ENCODE assay signal across 1 cellular context in genomic region chr14:34722723-34723545, GRCh38.
TF ChIP-seq lines count a peak whose summit lies in the region.

No MANE protein-coding gene starts in this region.

TF ChIP-seq in HepG2, 621 proteins besides CTCF, POLR2A, EP300 and RAD21 (continued from another document and continues in another):
- TF ChIP-seq, protein P1, sequence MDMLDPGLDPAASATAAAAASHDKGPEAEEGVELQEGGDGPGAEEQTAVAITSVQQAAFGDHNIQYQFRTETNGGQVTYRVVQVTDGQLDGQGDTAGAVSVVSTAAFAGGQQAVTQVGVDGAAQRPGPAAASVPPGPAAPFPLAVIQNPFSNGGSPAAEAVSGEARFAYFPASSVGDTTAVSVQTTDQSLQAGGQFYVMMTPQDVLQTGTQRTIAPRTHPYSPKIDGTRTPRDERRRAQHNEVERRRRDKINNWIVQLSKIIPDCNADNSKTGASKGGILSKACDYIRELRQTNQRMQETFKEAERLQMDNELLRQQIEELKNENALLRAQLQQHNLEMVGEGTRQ (IDR thresholded peaks at IDR 0.05; ENCODE audit: low read depth, low read length) = no peak
- TF ChIP-seq, protein P1 (CRISPR knock-in tag; IDR thresholded peaks at IDR 0.05; ENCODE audit: borderline replicate concordance) = no peak
- TF ChIP-seq FOXK1 (CRISPR knock-in tag; IDR thresholded peaks at IDR 0.05; ENCODE audit: borderline replicate concordance, low read depth) (no peak), ZNF350 (CRISPR knock-in tag; IDR thresholded peaks at IDR 0.05; ENCODE audit: borderline replicate concordance, low read depth) (no peak), ZNF512 (CRISPR knock-in tag; IDR thresholded peaks at IDR 0.05) (no peak), TEAD3 (CRISPR knock-in tag; optimal IDR thresholded peaks at IDR 0.05; ENCODE audit: borderline replicate concordance) (peak; percentile 48), ZNF10 (CRISPR knock-in tag; IDR thresholded peaks at IDR 0.05; ENCODE audit: borderline replicate concordance, low read depth) (no peak), ZNF274 (CRISPR knock-in tag; IDR thresholded peaks at IDR 0.05) (no peak; the same call in 1 of the 2 replicates), ZBTB10 (CRISPR knock-in tag; IDR thresholded peaks at IDR 0.05; ENCODE audit: borderline replicate concordance) (peak; percentile 66; the same call in 1 of the 2 replicates), ZNF747 (CRISPR knock-in tag; IDR thresholded peaks at IDR 0.05; ENCODE audit: borderline replicate concordance) (no peak), ZNF616 (CRISPR knock-in tag; IDR thresholded peaks at IDR 0.05; ENCODE audit: low read depth) (no peak), NFE2 (CRISPR knock-in tag; IDR thresholded peaks at IDR 0.05) (no peak), ATF7-NPFF (CRISPR knock-in tag; IDR thresholded peaks at IDR 0.05; ENCODE audit: low read depth) (no peak), MYPOP (CRISPR knock-in tag; IDR thresholded peaks at IDR 0.05) (0 out of 2 replicates have a peak, but pooled peaks have one; percentile 39), SATB2 (CRISPR knock-in tag; IDR thresholded peaks at IDR 0.05) (no peak), FOXJ3 (CRISPR knock-in tag; IDR thresholded peaks at IDR 0.05; ENCODE audit: borderline replicate concordance) (no peak), ATRX (CRISPR knock-in tag; IDR thresholded peaks at IDR 0.05; ENCODE audit: borderline replicate concordance) (no peak), ZNF552 (CRISPR knock-in tag; IDR thresholded peaks at IDR 0.05; ENCODE audit: borderline replicate concordance) (no peak), ZNF713 (CRISPR knock-in tag; IDR thresholded peaks at IDR 0.05) (no peak), ZNF484 (CRISPR knock-in tag; IDR thresholded peaks at IDR 0.05; ENCODE audit: borderline replicate concordance, low read depth) (no peak), ZNF180 (CRISPR knock-in tag; IDR thresholded peaks at IDR 0.05; ENCODE audit: borderline replicate concordance, low read depth) (no peak), ZSCAN30 (CRISPR knock-in tag; IDR thresholded peaks at IDR 0.05) (no peak), ZNF883 (CRISPR knock-in tag; IDR thresholded peaks at IDR 0.05; ENCODE audit: not compliant biosample characterization) (peak; percentile 16)
- TF ChIP-seq, protein P2, sequence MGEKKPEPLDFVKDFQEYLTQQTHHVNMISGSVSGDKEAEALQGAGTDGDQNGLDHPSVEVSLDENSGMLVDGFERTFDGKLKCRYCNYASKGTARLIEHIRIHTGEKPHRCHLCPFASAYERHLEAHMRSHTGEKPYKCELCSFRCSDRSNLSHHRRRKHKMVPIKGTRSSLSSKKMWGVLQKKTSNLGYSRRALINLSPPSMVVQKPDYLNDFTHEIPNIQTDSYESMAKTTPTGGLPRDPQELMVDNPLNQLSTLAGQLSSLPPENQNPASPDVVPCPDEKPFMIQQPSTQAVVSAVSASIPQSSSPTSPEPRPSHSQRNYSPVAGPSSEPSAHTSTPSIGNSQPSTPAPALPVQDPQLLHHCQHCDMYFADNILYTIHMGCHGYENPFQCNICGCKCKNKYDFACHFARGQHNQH (CRISPR knock-in tag; IDR thresholded peaks at IDR 0.05) = no peak
- TF ChIP-seq, protein P3, sequence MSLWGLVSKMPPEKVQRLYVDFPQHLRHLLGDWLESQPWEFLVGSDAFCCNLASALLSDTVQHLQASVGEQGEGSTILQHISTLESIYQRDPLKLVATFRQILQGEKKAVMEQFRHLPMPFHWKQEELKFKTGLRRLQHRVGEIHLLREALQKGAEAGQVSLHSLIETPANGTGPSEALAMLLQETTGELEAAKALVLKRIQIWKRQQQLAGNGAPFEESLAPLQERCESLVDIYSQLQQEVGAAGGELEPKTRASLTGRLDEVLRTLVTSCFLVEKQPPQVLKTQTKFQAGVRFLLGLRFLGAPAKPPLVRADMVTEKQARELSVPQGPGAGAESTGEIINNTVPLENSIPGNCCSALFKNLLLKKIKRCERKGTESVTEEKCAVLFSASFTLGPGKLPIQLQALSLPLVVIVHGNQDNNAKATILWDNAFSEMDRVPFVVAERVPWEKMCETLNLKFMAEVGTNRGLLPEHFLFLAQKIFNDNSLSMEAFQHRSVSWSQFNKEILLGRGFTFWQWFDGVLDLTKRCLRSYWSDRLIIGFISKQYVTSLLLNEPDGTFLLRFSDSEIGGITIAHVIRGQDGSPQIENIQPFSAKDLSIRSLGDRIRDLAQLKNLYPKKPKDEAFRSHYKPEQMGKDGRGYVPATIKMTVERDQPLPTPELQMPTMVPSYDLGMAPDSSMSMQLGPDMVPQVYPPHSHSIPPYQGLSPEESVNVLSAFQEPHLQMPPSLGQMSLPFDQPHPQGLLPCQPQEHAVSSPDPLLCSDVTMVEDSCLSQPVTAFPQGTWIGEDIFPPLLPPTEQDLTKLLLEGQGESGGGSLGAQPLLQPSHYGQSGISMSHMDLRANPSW (CRISPR knock-in tag; IDR thresholded peaks at IDR 0.05; ENCODE audit: borderline replicate concordance) = no peak
- TF ChIP-seq, protein P4, sequence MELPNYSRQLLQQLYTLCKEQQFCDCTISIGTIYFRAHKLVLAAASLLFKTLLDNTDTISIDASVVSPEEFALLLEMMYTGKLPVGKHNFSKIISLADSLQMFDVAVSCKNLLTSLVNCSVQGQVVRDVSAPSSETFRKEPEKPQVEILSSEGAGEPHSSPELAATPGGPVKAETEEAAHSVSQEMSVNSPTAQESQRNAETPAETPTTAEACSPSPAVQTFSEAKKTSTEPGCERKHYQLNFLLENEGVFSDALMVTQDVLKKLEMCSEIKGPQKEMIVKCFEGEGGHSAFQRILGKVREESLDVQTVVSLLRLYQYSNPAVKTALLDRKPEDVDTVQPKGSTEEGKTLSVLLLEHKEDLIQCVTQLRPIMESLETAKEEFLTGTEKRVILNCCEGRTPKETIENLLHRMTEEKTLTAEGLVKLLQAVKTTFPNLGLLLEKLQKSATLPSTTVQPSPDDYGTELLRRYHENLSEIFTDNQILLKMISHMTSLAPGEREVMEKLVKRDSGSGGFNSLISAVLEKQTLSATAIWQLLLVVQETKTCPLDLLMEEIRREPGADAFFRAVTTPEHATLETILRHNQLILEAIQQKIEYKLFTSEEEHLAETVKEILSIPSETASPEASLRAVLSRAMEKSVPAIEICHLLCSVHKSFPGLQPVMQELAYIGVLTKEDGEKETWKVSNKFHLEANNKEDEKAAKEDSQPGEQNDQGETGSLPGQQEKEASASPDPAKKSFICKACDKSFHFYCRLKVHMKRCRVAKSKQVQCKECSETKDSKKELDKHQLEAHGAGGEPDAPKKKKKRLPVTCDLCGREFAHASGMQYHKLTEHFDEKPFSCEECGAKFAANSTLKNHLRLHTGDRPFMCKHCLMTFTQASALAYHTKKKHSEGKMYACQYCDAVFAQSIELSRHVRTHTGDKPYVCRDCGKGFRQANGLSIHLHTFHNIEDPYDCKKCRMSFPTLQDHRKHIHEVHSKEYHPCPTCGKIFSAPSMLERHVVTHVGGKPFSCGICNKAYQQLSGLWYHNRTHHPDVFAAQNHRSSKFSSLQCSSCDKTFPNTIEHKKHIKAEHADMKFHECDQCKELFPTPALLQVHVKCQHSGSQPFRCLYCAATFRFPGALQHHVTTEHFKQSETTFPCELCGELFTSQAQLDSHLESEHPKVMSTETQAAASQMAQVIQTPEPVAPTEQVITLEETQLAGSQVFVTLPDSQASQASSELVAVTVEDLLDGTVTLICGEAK (IDR thresholded peaks at IDR 0.05) = no peak
- TF ChIP-seq, protein P4 (CRISPR knock-in tag; IDR thresholded peaks at IDR 0.05) = no peak
- TF ChIP-seq, protein P5, sequence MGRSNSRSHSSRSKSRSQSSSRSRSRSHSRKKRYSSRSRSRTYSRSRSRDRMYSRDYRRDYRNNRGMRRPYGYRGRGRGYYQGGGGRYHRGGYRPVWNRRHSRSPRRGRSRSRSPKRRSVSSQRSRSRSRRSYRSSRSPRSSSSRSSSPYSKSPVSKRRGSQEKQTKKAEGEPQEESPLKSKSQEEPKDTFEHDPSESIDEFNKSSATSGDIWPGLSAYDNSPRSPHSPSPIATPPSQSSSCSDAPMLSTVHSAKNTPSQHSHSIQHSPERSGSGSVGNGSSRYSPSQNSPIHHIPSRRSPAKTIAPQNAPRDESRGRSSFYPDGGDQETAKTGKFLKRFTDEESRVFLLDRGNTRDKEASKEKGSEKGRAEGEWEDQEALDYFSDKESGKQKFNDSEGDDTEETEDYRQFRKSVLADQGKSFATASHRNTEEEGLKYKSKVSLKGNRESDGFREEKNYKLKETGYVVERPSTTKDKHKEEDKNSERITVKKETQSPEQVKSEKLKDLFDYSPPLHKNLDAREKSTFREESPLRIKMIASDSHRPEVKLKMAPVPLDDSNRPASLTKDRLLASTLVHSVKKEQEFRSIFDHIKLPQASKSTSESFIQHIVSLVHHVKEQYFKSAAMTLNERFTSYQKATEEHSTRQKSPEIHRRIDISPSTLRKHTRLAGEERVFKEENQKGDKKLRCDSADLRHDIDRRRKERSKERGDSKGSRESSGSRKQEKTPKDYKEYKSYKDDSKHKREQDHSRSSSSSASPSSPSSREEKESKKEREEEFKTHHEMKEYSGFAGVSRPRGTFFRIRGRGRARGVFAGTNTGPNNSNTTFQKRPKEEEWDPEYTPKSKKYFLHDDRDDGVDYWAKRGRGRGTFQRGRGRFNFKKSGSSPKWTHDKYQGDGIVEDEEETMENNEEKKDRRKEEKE (IDR thresholded peaks at IDR 0.05) = no peak
- TF ChIP-seq, protein P6, sequence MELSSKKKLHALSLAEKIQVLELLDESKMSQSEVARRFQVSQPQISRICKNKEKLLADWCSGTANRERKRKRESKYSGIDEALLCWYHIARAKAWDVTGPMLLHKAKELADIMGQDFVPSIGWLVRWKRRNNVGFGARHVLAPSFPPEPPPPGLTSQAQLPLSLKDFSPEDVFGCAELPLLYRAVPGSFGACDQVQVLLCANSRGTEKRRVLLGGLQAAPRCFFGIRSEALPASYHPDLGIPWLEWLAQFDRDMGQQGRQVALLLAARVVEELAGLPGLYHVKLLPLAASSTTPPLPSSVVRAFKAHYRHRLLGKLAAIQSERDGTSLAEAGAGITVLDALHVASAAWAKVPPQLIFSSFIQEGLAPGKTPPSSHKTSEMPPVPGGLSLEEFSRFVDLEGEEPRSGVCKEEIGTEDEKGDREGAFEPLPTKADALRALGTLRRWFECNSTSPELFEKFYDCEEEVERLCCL (CRISPR knock-in tag; IDR thresholded peaks at IDR 0.05; ENCODE audit: borderline replicate concordance) = no peak
